24 cellular contexts compared by ENCODE assay signal in the genomic region with DNA sequence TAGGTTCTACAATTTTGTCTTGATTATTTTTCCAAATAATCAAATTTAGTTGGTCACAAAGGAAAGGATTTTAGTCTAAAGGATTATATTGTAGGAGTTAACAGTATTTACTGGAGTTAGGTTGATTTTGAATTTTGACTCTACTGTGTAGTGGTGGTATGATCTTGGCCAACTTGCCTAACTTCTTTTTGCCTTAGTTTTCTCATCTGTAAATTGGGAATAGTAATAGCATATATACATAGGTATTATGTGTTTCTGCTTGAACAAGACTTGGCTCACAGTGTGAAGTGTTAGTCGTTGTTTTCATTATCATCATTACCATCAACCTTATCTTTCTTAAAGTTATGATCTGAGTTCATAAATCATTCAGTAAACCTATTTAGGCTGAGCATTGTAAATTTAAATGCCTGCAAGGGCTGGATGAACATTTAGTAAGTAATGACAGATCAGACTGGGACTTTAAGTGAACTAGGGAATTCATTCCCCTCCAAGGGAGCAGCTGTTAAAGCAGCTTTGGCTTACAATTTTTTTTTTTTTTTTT. TPM values are rescaled to one million over a fixed set of nuclear protein-coding genes. Genes with fewer than 3 reads are reported as not detected.
DNase-seq lines count a peak whose midpoint lies in the region; ATAC-seq and TF ChIP-seq lines count a peak whose summit lies in the region.
"Had no signal": no experiment of that assay in that cellular context is flagged by ENCODE, and none has a peak within 500 bp of the region (broad histone marks: within the 10 kb centered on the region; RNA-seq: fewer than 3 reads in every experiment).

No MANE protein-coding gene starts in this region.

- TF ChIP-seq CTCF in VCaP (conservative IDR thresholded peaks at IDR 0.05), result no peak

- intact Hi-C loops in left colon (cut with DNase I, micrococcal nuclease), result no loop called here

- H3K9me3 ChIP-seq in CD8-positive, alpha-beta memory T cell (ENCODE audit: low read length), result no peaks in the 10 kb centered on the region
- H3K9me3 ChIP-seq: BLaER1 had no signal

- H3K4me3 ChIP-seq in CD8-positive, alpha-beta memory T cell (ENCODE audit: low read length), result no peak overlapping the region
- H3K4me3 ChIP-seq: BLaER1, GM23248 had no signal

- no peaks in the 10 kb centered on the region for H3K36me3 ChIP-seq in CD8-positive, alpha-beta memory T cell (ENCODE audit: insufficient read depth, low read length)

- DNase-seq in CD8-positive, alpha-beta memory T cell, result no peak
- DNase-seq in M059J (ENCODE audit: low read depth) (peak; percentile 37), left colon (no peak), DMS53 treated with DMSO at 0.1 percent for 48 hours (lab: John Stamatoyannopoulos, UW; ENCODE audit: unreplicated experiment) (no peak), OCI-M1 (lab: John Stamatoyannopoulos, UW) (no peak)
- no peak for DNase-seq in central memory CD4-positive, alpha-beta T cell
- DNase-seq in activated CD8-positive, alpha-beta memory T cell treated with anti-CD3 and anti-CD28 coated beads, Interleukin-2, amount 50 U/mL, for 48 hours, result no peak
- DNase-seq: CD4-positive, CD25-positive, alpha-beta regulatory T cell; DMS53; GM23248; H7; HFFc6; IMR-90; NCI-H1092; NCI-H1417 treated with DMSO at 0.1 percent for 48 hours; NCI-H1694 treated with DMSO at 0.1 percent for 48 hours; NCI-H2081 treated with DMSO at 0.1 percent for 48 hours; NCI-H524; NCI-H748 treated with DMSO at 0.1 percent for 48 hours; SHP77 had no signal

- H3K27me3 Mint-ChIP-seq in CD8-positive, alpha-beta memory T cell, result peaks cover 0 to 1% of the 10 kb centered on the region in 2 donors
- H3K27me3 Mint-ChIP-seq: CD4-positive, CD25-positive, alpha-beta regulatory T cell had no signal

- H3K4me3 Mint-ChIP-seq in CD8-positive, alpha-beta memory T cell, result no peak overlapping the region
- H3K4me3 Mint-ChIP-seq: CD4-positive, CD25-positive, alpha-beta regulatory T cell; HFFc6 had no signal

- ATAC-seq in left colon, result peak; percentile 47

- H3K36me3 Mint-ChIP-seq in CD8-positive, alpha-beta memory T cell, result peaks cover 8 to 56% (median 21%) of the 10 kb centered on the region in 3 donors

- H3K4me1 ChIP-seq in CD8-positive, alpha-beta memory T cell (ENCODE audit: insufficient read depth, low read length), result peaks cover 16% of the 10 kb centered on the region

- H3K27ac Mint-ChIP-seq in CD8-positive, alpha-beta memory T cell, result peak overlapping the region in 5 of 8 donors; percentile 8 to 64 (median 48)
- H3K27ac Mint-ChIP-seq: HFFc6 had no signal

- peaks cover 51 to 63% (median 62%) of the 10 kb centered on the region in 3 donors for H3K4me1 Mint-ChIP-seq in CD8-positive, alpha-beta memory T cell

- H3K27me3 ChIP-seq in CD8-positive, alpha-beta memory T cell (ENCODE audit: insufficient read depth, low read length, poor library complexity, severe bottlenecking), result no peaks in the 10 kb centered on the region
- H3K27me3 ChIP-seq: BLaER1 had no signal

- no peak overlapping the region for H3K27ac ChIP-seq in CD8-positive, alpha-beta memory T cell (ENCODE audit: low read depth, low read length)
- peak overlapping the region; percentile 79 for H3K27ac ChIP-seq in VCaP
- H3K27ac ChIP-seq: BLaER1, GM23248, KMS-11, RWPE1 had no signal

- POLR2A ChIA-PET in CD8-positive, alpha-beta memory T cell (lab: Charles Lee), result no interaction called here

- CTCF ChIA-PET in CD8-positive, alpha-beta memory T cell (lab: Charles Lee), result no interaction called here

- no peaks in the 10 kb centered on the region for H3K9me3 Mint-ChIP-seq in CD8-positive, alpha-beta memory T cell
- H3K9me3 Mint-ChIP-seq: CD4-positive, CD25-positive, alpha-beta regulatory T cell; HFFc6 had no signal

RNA-seq across cellular contexts. Expression of gene ITCH, which starts 11.2 kb away (rescaled TPM):
- total RNA-seq in CD8-positive, alpha-beta memory T cell, result 10 to 100 TPM; 45.6 to 51.7 TPM
- polyA plus RNA-seq in CD8-positive, alpha-beta memory T cell, result 38.0 TPM
- total RNA-seq in M059J (2014; rRNA removed; shearing (Covaris generic)), result 70.6 and 71.2 TPM in 2 replicates
- total RNA-seq in left colon, result 10 to 100 TPM; 69.6 to 78.3 TPM
